ENCODE assay signal across 9 cellular contexts in the genomic region with DNA sequence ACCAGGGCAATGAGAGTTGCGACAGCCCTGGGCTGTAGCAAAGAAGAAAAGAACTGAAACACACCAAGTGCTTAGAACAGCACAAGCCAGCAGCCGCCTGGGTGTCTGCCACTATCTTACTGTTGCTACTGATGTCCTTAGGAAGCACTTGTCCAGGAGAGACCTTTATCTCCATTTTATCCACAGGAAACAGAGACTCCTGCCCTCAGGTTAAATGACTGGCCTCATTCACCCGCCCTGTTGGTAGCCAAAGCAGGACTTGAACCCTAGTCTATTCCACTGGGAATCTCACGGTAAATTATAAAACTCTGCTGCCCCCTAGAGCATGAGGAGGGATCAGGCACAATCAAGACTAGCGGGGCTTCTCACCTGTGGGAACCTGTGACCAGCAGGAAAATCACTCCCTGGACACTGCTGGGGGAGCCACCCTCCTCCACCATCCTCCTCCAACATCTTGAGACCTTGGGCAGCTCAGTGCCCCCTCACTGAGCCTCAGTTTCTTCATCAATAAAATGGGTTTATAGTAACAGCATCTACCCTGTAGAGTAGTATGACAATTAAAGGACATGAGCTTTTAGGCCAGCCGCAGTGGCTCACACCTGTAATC. TPM values are rescaled to one million over a fixed set of nuclear protein-coding genes. Genes with fewer than 3 reads are reported as not detected.
DNase-seq lines count a peak whose midpoint lies in the region; ATAC-seq and TF ChIP-seq lines count a peak whose summit lies in the region.
"Had no signal": no experiment of that assay in that cellular context is flagged by ENCODE, and none has a peak within 500 bp of the region (broad histone marks: within the 10 kb centered on the region; RNA-seq: fewer than 3 reads in every experiment).

No MANE protein-coding gene starts in this region.

- H3K9ac ChIP-seq in Karpas-422 (ENCODE audit: low read length) = peak overlapping the region; percentile 50

- H3K9me3 Mint-ChIP-seq in osteocyte (ENCODE audit: unreplicated experiment) = no peaks in the 10 kb centered on the region

- peaks cover 22% of the 10 kb centered on the region for H3K4me1 ChIP-seq in Karpas-422 (ENCODE audit: low read length)

- no peaks in the 10 kb centered on the region for H3K9me2 ChIP-seq in Karpas-422 (replicated peaks; ENCODE audit: insufficient read depth, low read length)

- no peaks in the 10 kb centered on the region for H3K36me3 ChIP-seq in Karpas-422 (ENCODE audit: insufficient read depth, low read length)

- no peaks in the 10 kb centered on the region for H4K20me1 ChIP-seq in Karpas-422 (ENCODE audit: insufficient read depth, low read depth, low read length)

- peak overlapping the region; percentile 76 for H3K27ac ChIP-seq in Karpas-422 (ENCODE audit: low read length)

- peak overlapping the region; percentile 51; the same call in 1 of the 2 replicates for H2AFZ ChIP-seq in Karpas-422 (ENCODE audit: low read length)

- no peaks in the 10 kb centered on the region for H3K27me3 ChIP-seq in Karpas-422 (ENCODE audit: low read length)

- H3K4me3 Mint-ChIP-seq in T-helper 17 cell = no peak overlapping the region
- H3K4me3 Mint-ChIP-seq in osteocyte (ENCODE audit: unreplicated experiment) = no peak overlapping the region

- H3K27me3 Mint-ChIP-seq in T-helper 17 cell (no peaks in the 10 kb centered on the region), osteocyte (ENCODE audit: unreplicated experiment) (no peaks in the 10 kb centered on the region)

- peak; percentile 64 for TF ChIP-seq CTCF in osteocyte (IDR thresholded peaks at IDR 0.05)

- H3K4me1 Mint-ChIP-seq in T-helper 17 cell = peaks cover 2% of the 10 kb centered on the region
- H3K4me1 Mint-ChIP-seq in osteocyte (ENCODE audit: unreplicated experiment) = peaks cover 3% of the 10 kb centered on the region

- H3K27ac Mint-ChIP-seq in T-helper 17 cell = no peak overlapping the region
- no peak overlapping the region for H3K27ac Mint-ChIP-seq in osteocyte (ENCODE audit: unreplicated experiment)

- ATAC-seq in T-helper 17 cell = peak; percentile 53
- peak; percentile 46 for ATAC-seq in esophagus mucosa
- ATAC-seq in GM21381 (IDR thresholded peaks at IDR 0.05; ENCODE audit: unreplicated experiment) = no peak
- no peak for ATAC-seq in GM21423 (IDR thresholded peaks at IDR 0.05; ENCODE audit: unreplicated experiment)

- no peaks in the 10 kb centered on the region for H3K9me3 ChIP-seq in Karpas-422 (ENCODE audit: low read length)
- H3K9me3 ChIP-seq in T-helper 17 cell (ENCODE audit: control insufficient read depth, low read length, poor library complexity, severe bottlenecking) = no peaks in the 10 kb centered on the region

- peak overlapping the region; percentile 22 for H3K4me2 ChIP-seq in Karpas-422 (ENCODE audit: low read depth, low read length, poor library complexity, severe bottlenecking)

- no peaks in the 10 kb centered on the region for H3K79me2 ChIP-seq in Karpas-422 (ENCODE audit: low read length)

- no peak overlapping the region for H3K4me3 ChIP-seq in Karpas-422 (ENCODE audit: low read length)

- H3K36me3 Mint-ChIP-seq in T-helper 17 cell (ENCODE audit: low read depth) (no peaks in the 10 kb centered on the region), osteocyte (ENCODE audit: unreplicated experiment) (no peaks in the 10 kb centered on the region)

- DNase-seq in NCI-H1417 (lab: John Stamatoyannopoulos, UW) (peak; percentile 48 to 77 (median 70)), NCI-H1417 treated with DMSO at 0.1 percent for 48 hours (lab: John Stamatoyannopoulos, UW) (no peak), Karpas-422 (peak; percentile 86), T-helper 17 cell (no peak), osteocyte (ENCODE audit: extremely low spot score, unreplicated experiment) (no peak)

RNA-seq across cellular contexts. Expression of a gene that starts 20.5 kb away (rescaled TPM):
- total RNA-seq in Karpas-422 (2014; rRNA removed; shearing (Covaris generic); ENCODE audit: low replicate concordance) = 69.2 and 140 TPM in 2 replicates
- total RNA-seq in T-helper 17 cell = 10 to 100 TPM in 1 of 2 donors, 1 to 10 TPM in 1; 9.2 to 11.4 TPM
- 0.56 TPM for total RNA-seq in esophagus mucosa
- not detected in 2 replicates for total RNA-seq in osteocyte
- total RNA-seq: myocyte had no signal

Comparison
In these comparisons a context has a peak if more than half of its experiments do, and no peak if none do; other contexts are left out.
1. DNase-seq: peak in NCI-H1417 (3 of 3) and Karpas-422 (single experiment); none in NCI-H1417 treated with DMSO at 0.1 percent for 48 hours (single experiment), T-helper 17 cell (0 of 3) and osteocyte (single experiment).
2. ATAC-seq: peak in T-helper 17 cell (single experiment) and esophagus mucosa (single experiment); none in GM21381 (single experiment) and GM21423 (single experiment).